Comparison of ENCODE assay signal across 8 cellular contexts in the genomic region with DNA sequence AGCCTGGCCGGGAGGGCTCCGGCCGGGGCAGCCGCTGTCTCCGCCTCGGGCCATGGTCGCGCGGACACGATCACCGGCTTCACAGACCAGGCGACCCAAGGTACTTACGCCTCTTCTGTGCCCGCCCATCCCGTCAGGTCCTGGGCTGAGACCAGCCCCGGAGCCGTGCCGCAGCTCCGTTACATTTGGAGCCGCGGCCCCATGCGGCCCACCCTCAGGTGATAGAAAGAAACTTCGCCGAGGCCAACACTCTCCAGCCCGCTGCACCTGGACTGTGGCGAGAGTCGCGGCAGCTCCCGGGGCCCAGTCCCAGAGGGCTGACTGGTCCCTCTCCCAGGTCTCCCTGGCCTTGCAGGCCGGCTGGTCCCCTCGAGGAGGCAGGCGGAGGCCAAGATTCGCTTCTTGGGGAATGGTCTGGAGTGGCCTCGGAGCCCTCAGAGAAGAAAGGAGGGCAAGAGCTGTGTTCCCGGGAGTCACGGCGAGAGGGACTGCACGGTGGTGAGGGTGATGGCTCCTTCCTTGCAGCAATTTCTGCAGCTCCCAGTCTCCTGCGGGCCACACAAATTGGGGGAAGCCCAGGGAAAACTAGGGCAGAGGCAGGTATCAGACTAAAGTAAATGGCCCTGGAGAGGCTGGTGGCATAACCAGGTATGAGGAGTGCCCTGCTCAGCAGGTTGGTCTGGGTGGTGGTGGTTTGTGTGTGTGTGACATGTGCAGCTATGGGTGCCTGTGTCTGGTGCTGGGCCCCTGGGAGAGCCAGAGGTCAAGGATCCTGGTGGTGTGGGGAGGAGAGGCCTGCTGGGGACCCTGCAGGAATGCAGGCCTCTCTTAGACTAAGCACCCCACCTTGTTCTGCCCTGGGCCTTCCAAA. TPM values are rescaled to one million over a fixed set of nuclear protein-coding genes. Genes with fewer than 3 reads are reported as not detected.
DNase-seq lines count a peak whose midpoint lies in the region; ATAC-seq and TF ChIP-seq lines count a peak whose summit lies in the region.

No MANE protein-coding gene starts in this region.

- H3K4me3 Mint-ChIP-seq in WTC11: peak overlapping the region; percentile 53
- H3K4me3 Mint-ChIP-seq in HFFc6: no peak overlapping the region

- peaks cover 48% of the 10 kb centered on the region for H3K4me1 Mint-ChIP-seq in WTC11
- no peaks in the 10 kb centered on the region for H3K4me1 Mint-ChIP-seq in HFFc6 (ENCODE audit: low read depth)

- POLR2A ChIA-PET in WTC11 (lab: Charles Lee) (no interaction called here), RWPE1 (lab: Yijun Ruan, JAX; ENCODE audit: low non-redundant PET) (no interaction called here)

- CTCF ChIA-PET in WTC11 (lab: Charles Lee) (interaction anchor here (0.9 to 8.9 kb wide), 4 partner anchors 7 to 296 kb away, joined by 3 to 329 read pairs (median 24); a partner anchor contains a TSS), RWPE1 (lab: Yijun Ruan, JAX) (interaction anchor here (0.6 kb wide), 4 partner anchors 10 to 469 kb away, joined by 3 read pairs; no protein-coding TSS in a partner anchor)

- peaks cover 37 to 100% (median 90%) of the 10 kb centered on the region in 3 donors for H3K27me3 ChIP-seq in stomach

- H3K4me3 ChIP-seq in iPS-18c (ENCODE audit: insufficient read depth, low read depth, low read length) (peak overlapping the region; percentile 58), stomach (peak overlapping the region; percentile 46 to 58 (median 52))

- H3K27ac ChIP-seq in stomach (peak overlapping the region in 2 of 5 donors; percentile 32 to 54), RWPE1 (no peak overlapping the region)

- no peak for TF ChIP-seq POLR2A in stomach (IDR thresholded peaks at IDR 0.05)

- H3K27me3 Mint-ChIP-seq in WTC11 (ENCODE audit: low read depth): peaks cover 96% of the 10 kb centered on the region
- peaks cover 31% of the 10 kb centered on the region for H3K27me3 Mint-ChIP-seq in HFFc6 (ENCODE audit: insufficient read depth)

- no peaks in the 10 kb centered on the region for H3K9me3 ChIP-seq in iPS-18c (ENCODE audit: control insufficient read depth, insufficient read depth, low read length)
- H3K9me3 ChIP-seq in stomach: peaks cover 0 to 8% (median 0%) of the 10 kb centered on the region in 4 donors

- H3K36me3 ChIP-seq in stomach: no peaks in the 10 kb centered on the region

- intact Hi-C loops in stomach (cut with DNase I; ENCODE audit: low total_unique reads): no loop called here

- TF ChIP-seq CTCF in WTC11 (IDR thresholded peaks at IDR 0.05) (no peak), stomach (IDR thresholded peaks at IDR 0.05) (no peak), HFFc6 (IDR thresholded peaks at IDR 0.05) (no peak), RWPE1 (conservative IDR thresholded peaks at IDR 0.05; ENCODE audit: low read depth) (no peak)

- no peaks in the 10 kb centered on the region for H3K9me3 Mint-ChIP-seq in WTC11
- H3K9me3 Mint-ChIP-seq in HFFc6: no peaks in the 10 kb centered on the region

- peaks cover 35 to 70% (median 52%) of the 10 kb centered on the region in 4 donors for H3K4me1 ChIP-seq in stomach

- no peak for TF ChIP-seq EP300 in stomach (IDR thresholded peaks at IDR 0.05)

- peak; percentile 3; the same call in 1 of the 2 replicates for ATAC-seq in WTC11
- ATAC-seq in GM19452 (IDR thresholded peaks at IDR 0.05; ENCODE audit: unreplicated experiment): no peak

- 23 to 40% (median 25%) methylated on average over 24 to 39 of the region's 39 CpGs for WGBS in stomach, 5 donors

- peak; percentile 25 for DNase-seq in NCI-H748 (lab: John Stamatoyannopoulos, UW; ENCODE audit: unreplicated experiment)
- no peak for DNase-seq in NCI-H748 treated with DMSO at 0.1 percent for 48 hours (lab: John Stamatoyannopoulos, UW)
- peak; percentile 48 for DNase-seq in WTC11 (ENCODE audit: low spot score)
- no peak for DNase-seq in stomach
- DNase-seq in HFFc6: no peak
- DNase-seq in RWPE1 (ENCODE audit: low spot score): no peak

- H3K27ac Mint-ChIP-seq in WTC11: no peak overlapping the region
- H3K27ac Mint-ChIP-seq in HFFc6: no peak overlapping the region

- H3K36me3 Mint-ChIP-seq in WTC11 (no peaks in the 10 kb centered on the region), HFFc6 (ENCODE audit: low read depth) (no peaks in the 10 kb centered on the region)

TF ChIP-seq in WTC11, 78 proteins besides CTCF, POLR2A, EP300 and RAD21:
- no peak for TF ChIP-seq GRHL2 (CRISPR knock-in tag; IDR thresholded peaks at IDR 0.05; ENCODE audit: insufficient replicate concordance, severe bottlenecking)
- TF ChIP-seq ZNF416 (CRISPR knock-in tag; IDR thresholded peaks at IDR 0.05): no peak
- TF ChIP-seq FOXP1 (CRISPR knock-in tag; IDR thresholded peaks at IDR 0.05; ENCODE audit: borderline replicate concordance): peak; percentile 45; the same call in 1 of the 2 replicates
- TF ChIP-seq, protein P1, sequence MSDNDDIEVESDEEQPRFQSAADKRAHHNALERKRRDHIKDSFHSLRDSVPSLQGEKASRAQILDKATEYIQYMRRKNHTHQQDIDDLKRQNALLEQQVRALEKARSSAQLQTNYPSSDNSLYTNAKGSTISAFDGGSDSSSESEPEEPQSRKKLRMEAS (CRISPR knock-in tag; IDR thresholded peaks at IDR 0.05): 0 out of 2 replicates have a peak, but pooled peaks have one; percentile 36
- 0 out of 2 replicates have a peak, but pooled peaks have one; percentile 24 for TF ChIP-seq GABPB1 (CRISPR knock-in tag; IDR thresholded peaks at IDR 0.05)

RNA-seq across cellular contexts. Expression of a gene that starts 0.8 kb away (rescaled TPM):
- total RNA-seq in WTC11 (2021) (0.18 to 0.55 TPM (median 0.23 TPM) in 3 replicates), stomach (1 to 10 TPM in 1 of 5 donors, under 1 TPM in 2, not detected in 2; 0.37 to 1.3 (median 0.45) TPM)
- polyA plus RNA-seq in stomach: under 1 TPM in 2 of 3 donors, not detected in 1; 0.10 to 0.12 TPM
- under 1 TPM in 1 of 6 experiments, not detected in 5; 0.05 TPM for total RNA-seq in HFFc6 (2021; fragmentation: NEBNext Ultra II Directional; extraction: Animal tissue kit (Norgen Biotek cat#: 25700))

RNA-seq across cellular contexts. Expression of a gene that starts 16.9 kb away (rescaled TPM):
- 17.9 to 20.1 TPM (median 19.8 TPM) in 3 replicates for total RNA-seq in WTC11 (2021)
- 100 to 1,000 TPM in 1 of 5 donors, 10 to 100 TPM in 4; 13.8 to 105 (median 22.5) TPM for total RNA-seq in stomach
- 10 to 100 TPM; 20.6 to 25.2 (median 24.1) TPM for polyA plus RNA-seq in stomach
- total RNA-seq in HFFc6 (2021; fragmentation: NEBNext Ultra II Directional; extraction: Animal tissue kit (Norgen Biotek cat#: 25700)): 10 to 100 TPM; 12.7 to 17.3 (median 15.8) TPM

Comparison
In these comparisons a context has a peak if more than half of its experiments do, and no peak if none do; other contexts are left out.
1. DNase-seq: peak in NCI-H748 (single experiment) and WTC11 (single experiment); none in NCI-H748 treated with DMSO at 0.1 percent for 48 hours (single experiment), stomach (single experiment), HFFc6 (single experiment) and RWPE1 (single experiment).